In the genomic region with DNA sequence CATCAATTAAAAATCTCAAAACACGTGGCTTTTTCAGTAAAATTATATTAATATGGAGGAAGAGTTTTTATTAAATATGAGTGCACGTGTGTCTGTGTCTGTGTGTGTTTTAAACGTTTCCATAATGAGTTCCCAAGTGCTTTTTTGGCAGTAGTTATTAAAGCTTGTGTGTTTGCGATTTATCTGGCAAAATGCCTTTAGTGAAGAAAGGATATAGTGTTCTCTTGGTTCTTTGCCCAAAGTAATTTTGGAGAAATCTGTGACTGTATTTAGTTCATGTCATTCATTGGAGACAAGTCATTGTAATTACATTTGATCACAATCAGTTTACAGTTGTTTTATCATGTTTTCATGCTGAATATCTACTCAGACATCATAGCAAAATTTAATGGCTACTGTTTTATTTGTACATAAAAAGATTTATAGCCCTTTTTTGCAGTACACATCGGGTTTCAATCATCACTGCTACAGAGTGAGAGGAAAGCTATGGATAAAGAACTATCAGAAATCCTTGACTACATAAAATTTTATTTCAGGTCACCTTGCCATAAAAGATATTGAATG, we compare ENCODE assay signal across 14 cellular contexts.
A peak's percentile ranks its signal among the peaks of the same experiment; 100 is the strongest.
DNase-seq lines count a peak whose midpoint lies in the region; ATAC-seq and TF ChIP-seq lines count a peak whose summit lies in the region.
"Had no signal": no experiment of that assay in that cellular context is flagged by ENCODE, and none has a peak within 500 bp of the region (broad histone marks: within the 10 kb centered on the region; RNA-seq: fewer than 3 reads in every experiment).

No MANE protein-coding gene starts in this region.

- H3K27ac ChIP-seq in HUES48 (ENCODE audit: low read depth, low read length), result peak overlapping the region; percentile 48
- H3K27ac ChIP-seq: PC-9 had no signal

- ATAC-seq in GM18861 (IDR thresholded peaks at IDR 0.05; ENCODE audit: unreplicated experiment) (no peak), left lobe of liver (no peak)

- DNase-seq in BE2C (no peak), NCI-H2171 treated with DMSO at 0.1 percent for 48 hours (lab: John Stamatoyannopoulos, UW) (peak; percentile 96), epidermal melanocyte (ENCODE audit: insufficient read length, low spot score) (peak; percentile 41), left lobe of liver (ENCODE audit: low spot score) (no peak), iPS-NIHi11 (ENCODE audit: low spot score) (no peak), kidney tubule cell (ENCODE audit: low spot score) (no peak)
- DNase-seq: activated CD4-positive, alpha-beta memory T cell treated with anti-CD3 and anti-CD28 coated beads, Interleukin-2, amount 10 ng/mL, durations not matched to agents 7 days and 5 days; Caco-2; cerebellar nuclear complex; Karpas-422; SW 1271 had no signal

- peak overlapping the region; percentile 13; the same call in 1 of the 2 replicates for H3K4me3 ChIP-seq in BE2C (ENCODE audit: low read depth, low read length)
- no peak overlapping the region for H3K4me3 ChIP-seq in HUES48 (ENCODE audit: low read depth, low read length)
- H3K4me3 ChIP-seq: PC-9 had no signal

- H3K9ac ChIP-seq in HUES48 (ENCODE audit: low read depth, low read length), result no peak overlapping the region

- H3K4me1 ChIP-seq in BE2C, result no peaks in the 10 kb centered on the region
- peaks cover 29% of the 10 kb centered on the region for H3K4me1 ChIP-seq in HUES48 (ENCODE audit: control insufficient read depth, insufficient read depth, low read length)
- H3K4me1 ChIP-seq: Caco-2 had no signal

- H3K36me3 ChIP-seq in BE2C (no peaks in the 10 kb centered on the region), HUES48 (ENCODE audit: control insufficient read depth, insufficient read depth, low read length) (no peaks in the 10 kb centered on the region)

- H3K27me3 ChIP-seq in BE2C, result no peaks in the 10 kb centered on the region
- H3K27me3 ChIP-seq in HUES48 (ENCODE audit: control insufficient read depth, insufficient read depth, low read length), result no peaks in the 10 kb centered on the region

- no peaks in the 10 kb centered on the region for H3K9me3 ChIP-seq in BE2C
- no peaks in the 10 kb centered on the region for H3K9me3 ChIP-seq in HUES48 (ENCODE audit: control insufficient read depth, insufficient read depth, low read length)
- H3K9me3 ChIP-seq: Caco-2 had no signal

- no peak for TF ChIP-seq CTCF in BE2C (IDR thresholded peaks at IDR 0.05; ENCODE audit: low read depth, low read length)

Comparison
In these comparisons a context has a peak if more than half of its experiments do, and no peak if none do; other contexts are left out.
1. DNase-seq: peak in NCI-H2171 treated with DMSO at 0.1 percent for 48 hours (single experiment) and epidermal melanocyte (single experiment); none in BE2C (single experiment), left lobe of liver (single experiment), iPS-NIHi11 (single experiment) and kidney tubule cell (single experiment).